1 cellular context compared by ENCODE assay signal in genomic region chr20:50343490-50344179, GRCh38.
A peak's percentile ranks its signal among the peaks of the same experiment; 100 is the strongest.
TF ChIP-seq lines count a peak whose summit lies in the region.

No MANE protein-coding gene starts in this region.

TF ChIP-seq in HepG2, 621 proteins besides CTCF, POLR2A, EP300 and RAD21 (continued from another document and continues in another):
- TF ChIP-seq SNAPC4 (CRISPR knock-in tag; IDR thresholded peaks at IDR 0.05) (no peak), ZNF777 (CRISPR knock-in tag; IDR thresholded peaks at IDR 0.05) (no peak), KDM2A (CRISPR knock-in tag; IDR thresholded peaks at IDR 0.05; ENCODE audit: borderline replicate concordance, low read depth) (no peak), CENPX (CRISPR knock-in tag; IDR thresholded peaks at IDR 0.05) (no peak), DR1 (CRISPR knock-in tag; IDR thresholded peaks at IDR 0.05) (no peak), HNRNPK (IDR thresholded peaks at IDR 0.05; ENCODE audit: low read depth, low read length, poor library complexity, severe bottlenecking) (no peak), PRDM15 (CRISPR knock-in tag; IDR thresholded peaks at IDR 0.05) (no peak), PRPF4 (IDR thresholded peaks at IDR 0.05; ENCODE audit: low read depth, low read length, poor library complexity, severe bottlenecking) (no peak), ZFP37 (CRISPR knock-in tag; IDR thresholded peaks at IDR 0.05; ENCODE audit: borderline replicate concordance) (no peak), ZNF232 (CRISPR knock-in tag; IDR thresholded peaks at IDR 0.05; ENCODE audit: borderline replicate concordance) (0 out of 2 replicates have a peak, but pooled peaks have one; percentile 21), SRSF4 (IDR thresholded peaks at IDR 0.05; ENCODE audit: low read depth, low read length, poor library complexity, severe bottlenecking) (no peak), ATF5 (CRISPR knock-in tag; IDR thresholded peaks at IDR 0.05; ENCODE audit: low read depth) (no peak), ZFP36 (IDR thresholded peaks at IDR 0.05; ENCODE audit: borderline replicate concordance, low read depth, low read length, partially characterized antibody) (no peak), PHF20 (CRISPR knock-in tag; IDR thresholded peaks at IDR 0.05) (no peak), MLX (CRISPR knock-in tag; IDR thresholded peaks at IDR 0.05) (no peak), PAWR (CRISPR knock-in tag; IDR thresholded peaks at IDR 0.05; ENCODE audit: borderline replicate concordance) (no peak), TIGD3 (CRISPR knock-in tag; IDR thresholded peaks at IDR 0.05; ENCODE audit: borderline replicate concordance) (no peak), ZNF792 (CRISPR knock-in tag; IDR thresholded peaks at IDR 0.05) (no peak), ZBTB2 (CRISPR knock-in tag; IDR thresholded peaks at IDR 0.05; ENCODE audit: low read depth) (no peak; the same call in 1 of the 2 replicates), ZBTB3 (CRISPR knock-in tag; IDR thresholded peaks at IDR 0.05; ENCODE audit: borderline replicate concordance, low read depth) (no peak), TRAFD1 (CRISPR knock-in tag; IDR thresholded peaks at IDR 0.05; ENCODE audit: borderline replicate concordance) (no peak), ZNF687 (CRISPR knock-in tag; IDR thresholded peaks at IDR 0.05) (peak; percentile 81), ESRRA (CRISPR knock-in tag; IDR thresholded peaks at IDR 0.05; ENCODE audit: low read depth) (no peak), HOXA3 (CRISPR knock-in tag; IDR thresholded peaks at IDR 0.05) (no peak), ZGPAT (CRISPR knock-in tag; IDR thresholded peaks at IDR 0.05) (no peak), LCORL (IDR thresholded peaks at IDR 0.05) (no peak), LCORL (CRISPR knock-in tag; IDR thresholded peaks at IDR 0.05) (no peak; the same call in 1 of the 2 replicates), ZBTB7B (CRISPR knock-in tag; IDR thresholded peaks at IDR 0.05) (0 out of 2 replicates have a peak, but pooled peaks have one; percentile 27), ZNF558 (CRISPR knock-in tag; IDR thresholded peaks at IDR 0.05; ENCODE audit: borderline replicate concordance) (no peak), MAFK (conservative IDR thresholded peaks at IDR 0.05 in 1 of 2, IDR thresholded peaks at IDR 0.05 in 1 of 2; ENCODE audit: low read length in 2 of 2) (no peak), KMT2B (CRISPR knock-in tag; IDR thresholded peaks at IDR 0.05) (no peak), SP5 (CRISPR knock-in tag; IDR thresholded peaks at IDR 0.05; ENCODE audit: borderline replicate concordance, low read depth) (peak; percentile 10; the same call in 1 of the 2 replicates), RFX1 (IDR thresholded peaks at IDR 0.05) (no peak), ZNF589 (CRISPR knock-in tag; conservative IDR thresholded peaks at IDR 0.05) (no peak), GLMP (CRISPR knock-in tag; IDR thresholded peaks at IDR 0.05; ENCODE audit: borderline replicate concordance) (no peak), HES4 (CRISPR knock-in tag; IDR thresholded peaks at IDR 0.05; ENCODE audit: borderline replicate concordance) (no peak), ZNF83 (CRISPR knock-in tag; IDR thresholded peaks at IDR 0.05; ENCODE audit: borderline replicate concordance) (no peak), PAF1 (CRISPR knock-in tag; IDR thresholded peaks at IDR 0.05) (no peak), KDM1A (CRISPR knock-in tag; IDR thresholded peaks at IDR 0.05) (no peak)
